Comparison of ENCODE assay signal across 28 cellular contexts in the genomic region with DNA sequence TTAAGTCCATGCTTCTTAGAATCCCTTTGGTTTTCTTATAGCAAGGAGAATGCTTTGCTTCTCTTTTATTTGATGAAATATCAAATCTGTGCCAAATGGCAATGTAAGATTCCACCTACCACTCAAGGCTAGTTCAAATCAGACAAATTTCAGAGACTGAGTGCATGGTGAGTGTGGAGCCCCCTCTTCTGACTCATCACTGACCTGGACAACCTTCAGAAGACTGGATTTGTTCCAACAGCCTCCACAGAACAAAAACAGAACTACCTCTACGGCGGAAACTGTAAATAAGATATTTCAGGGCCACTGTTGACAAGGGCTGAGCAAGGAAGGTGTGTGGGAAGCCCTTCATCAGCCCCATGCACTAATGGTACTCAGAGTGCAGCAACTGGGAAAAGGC. TPM values are rescaled to one million over a fixed set of nuclear protein-coding genes. Genes with fewer than 3 reads are reported as not detected.
DNase-seq lines count a peak whose midpoint lies in the region; ATAC-seq, FAIRE-seq and TF ChIP-seq lines count a peak whose summit lies in the region.
"Had no signal": no experiment of that assay in that cellular context is flagged by ENCODE, and none has a peak within 500 bp of the region (broad histone marks: within the 10 kb centered on the region; RNA-seq: fewer than 3 reads in every experiment).

No MANE protein-coding gene starts in this region.

- H3K9me1 ChIP-seq in endothelial cell of umbilical vein (replicated peaks; ENCODE audit: control insufficient read depth, extremely low read depth, insufficient read depth, low read length), result no peaks in the 10 kb centered on the region

- H3K27ac ChIP-seq in SJSA1 (peak overlapping the region; percentile 86), endothelial cell of umbilical vein (ENCODE audit: insufficient read depth, low read depth, low read length) (no peak overlapping the region)
- no peak overlapping the region for H3K27ac ChIP-seq in naive thymus-derived CD4-positive, alpha-beta T cell (ENCODE audit: low read depth, low read length)
- H3K27ac ChIP-seq: 22Rv1, gastrocnemius medialis, KMS-11, RWPE1, SK-N-MC, stomach, tibial nerve, WERI-Rb-1 had no signal

- no peaks in the 10 kb centered on the region for H4K20me1 ChIP-seq in endothelial cell of umbilical vein (replicated peaks; ENCODE audit: control insufficient read depth, extremely low read depth, insufficient read depth, low read length)

- H3K4me3 Mint-ChIP-seq in naive thymus-derived CD4-positive, alpha-beta T cell, result no peak overlapping the region
- H3K4me3 Mint-ChIP-seq: activated T-helper 1 cell treated with anti-CD3 and anti-CD28 coated beads, Interleukin-12 subunit alpha, Interleukin-12 subunit beta, Interleukin-2, Interleukin-4 antibody, amounts not matched to agents 30 ng/mL and 10 ng/mL and 1 ng/mL, durations not matched to agents 14 hours and 24 hours and 36 hours; CD4-positive, alpha-beta memory T cell had no signal

- H3K4me1 ChIP-seq in SJSA1 (replicated peaks), result peaks cover 59% of the 10 kb centered on the region
- peaks cover 9% of the 10 kb centered on the region for H3K4me1 ChIP-seq in endothelial cell of umbilical vein (ENCODE audit: control insufficient read depth, extremely low read depth, insufficient read depth, low read length)
- H3K4me1 ChIP-seq in skeletal muscle satellite cell (ENCODE audit: control insufficient read depth, insufficient read depth, low read length), result peaks cover 26% of the 10 kb centered on the region
- H3K4me1 ChIP-seq in naive thymus-derived CD4-positive, alpha-beta T cell (ENCODE audit: control insufficient read depth in 2 of 2, insufficient read depth in 2 of 2, low read length in 2 of 2), result no peaks in the 10 kb centered on the region
- H3K4me1 ChIP-seq: gastrocnemius medialis, stomach, tibial nerve had no signal

- POLR2A ChIA-PET in endothelial cell of umbilical vein (lab: Charles Lee), result no interaction called here
- POLR2A ChIA-PET in naive thymus-derived CD4-positive, alpha-beta T cell (lab: Charles Lee), result no interaction called here

- peaks cover 0 to 33% (median 22%) of the 10 kb centered on the region in 5 donors for H3K36me3 Mint-ChIP-seq in naive thymus-derived CD4-positive, alpha-beta T cell

- no peaks in the 10 kb centered on the region for H3K79me2 ChIP-seq in endothelial cell of umbilical vein (ENCODE audit: control insufficient read depth, insufficient read depth, low read length)

- H3K9me3 ChIP-seq in SJSA1 (replicated peaks) (no peaks in the 10 kb centered on the region), endothelial cell of umbilical vein (replicated peaks; ENCODE audit: control insufficient read depth, insufficient read depth, low read length) (no peaks in the 10 kb centered on the region), skeletal muscle satellite cell (replicated peaks; ENCODE audit: low read length) (no peaks in the 10 kb centered on the region)
- no peaks in the 10 kb centered on the region for H3K9me3 ChIP-seq in naive thymus-derived CD4-positive, alpha-beta T cell (ENCODE audit: control insufficient read depth in 2 of 3, low read length in 3 of 3)
- H3K9me3 ChIP-seq: gastrocnemius medialis, stomach, tibial nerve had no signal

- no peaks in the 10 kb centered on the region for H3K27me3 Mint-ChIP-seq in naive thymus-derived CD4-positive, alpha-beta T cell
- H3K27me3 Mint-ChIP-seq: CD4-positive, alpha-beta memory T cell had no signal

- H3K36me3 ChIP-seq in SJSA1 (peaks cover 82% of the 10 kb centered on the region), endothelial cell of umbilical vein (ENCODE audit: control insufficient read depth in 2 of 2, extremely low read depth in 1 of 2, insufficient read depth in 2 of 2, low read length in 2 of 2) (peaks cover 0 to 32% of the 10 kb centered on the region in 2 experiments), skeletal muscle satellite cell (ENCODE audit: insufficient read depth, low read length) (peaks cover 34% of the 10 kb centered on the region)
- H3K36me3 ChIP-seq in naive thymus-derived CD4-positive, alpha-beta T cell (ENCODE audit: control insufficient read depth in 2 of 3, insufficient read depth in 3 of 3, low read length in 3 of 3), result no peaks in the 10 kb centered on the region

- no peaks in the 10 kb centered on the region for H3K9me3 Mint-ChIP-seq in naive thymus-derived CD4-positive, alpha-beta T cell
- H3K9me3 Mint-ChIP-seq: activated naive CD4-positive, alpha-beta T cell treated with anti-CD3 and anti-CD28 coated beads, Interleukin-2, amount 50 U/mL, for 72 hours; activated T-helper 1 cell treated with anti-CD3 and anti-CD28 coated beads, Interleukin-12 subunit alpha, Interleukin-12 subunit beta, Interleukin-2, Interleukin-4 antibody, amounts not matched to agents 30 ng/mL and 10 ng/mL and 1 ng/mL, durations not matched to agents 14 hours and 24 hours and 36 hours; CD4-positive, alpha-beta memory T cell had no signal

- CTCF ChIA-PET in endothelial cell of umbilical vein (lab: Charles Lee), result interaction anchor here (1.5 kb wide), 1 partner anchor 13 kb away, joined by 4 read pairs; no protein-coding TSS in a partner anchor
- CTCF ChIA-PET in naive thymus-derived CD4-positive, alpha-beta T cell (lab: Charles Lee), result no interaction called here

- ATAC-seq in naive thymus-derived CD4-positive, alpha-beta T cell, result no peak
- ATAC-seq: activated naive CD4-positive, alpha-beta T cell treated with anti-CD3 and anti-CD28 coated beads, Interleukin-2, amount 50 U/mL, for 72 hours; gastrocnemius medialis; HCT116; right cardiac atrium had no signal

- DNase-seq in NCI-H1092 treated with DMSO at 0.1 percent for 48 hours (lab: John Stamatoyannopoulos, UW), result peak; percentile 10
- no peak for DNase-seq in NCI-H1092 (lab: John Stamatoyannopoulos, UW)
- DNase-seq in SJSA1 (ENCODE audit: low read depth in 1 of 2, low spot score in 2 of 2), result peak in 1 of 2 experiments; percentile 60
- DNase-seq in endothelial cell of umbilical vein (ENCODE audit: low read depth, low spot score), result peak; percentile 36
- no peak for DNase-seq in effector CD4-positive, alpha-beta T cell
- DNase-seq in effector CD8-positive, alpha-beta T cell (lab: John Stamatoyannopoulos, UW), result no peak
- DNase-seq in naive thymus-derived CD4-positive, alpha-beta T cell, result no peak
- DNase-seq: activated CD4-positive, alpha-beta T cell treated with anti-CD3 and anti-CD28 coated beads, Interleukin-2, amount 50 U/mL, for 4 hours; CD4-positive, alpha-beta memory T cell; cerebellar nuclear complex; gastrocnemius medialis; NCI-H1694; NCI-H2171 treated with DMSO at 0.1 percent for 48 hours; NCI-H526; right cardiac atrium; stomach; T-helper 2 cell; WERI-Rb-1 had no signal

- no peak for TF ChIP-seq POLR2A in endothelial cell of umbilical vein (IDR thresholded peaks at IDR 0.05; ENCODE audit: low read depth, low read length)

- dilution Hi-C loops in endothelial cell of umbilical vein (cut with MboI; ENCODE audit: extremely low pct_ligation_motif_present, low sequenced_read_pairs), result no loop called here

- TF ChIP-seq CTCF in endothelial cell of umbilical vein (IDR thresholded peaks at IDR 0.05; ENCODE audit: extremely low read depth in 1 of 2, insufficient read depth in 1 of 2, low read depth in 1 of 2, low read length in 2 of 2), result no peak

- H3K9ac ChIP-seq in endothelial cell of umbilical vein (replicated peaks; ENCODE audit: extremely low read depth, insufficient read depth, low read length) (no peak overlapping the region), skeletal muscle satellite cell (ENCODE audit: low read depth, low read length) (peak overlapping the region; percentile 6)
- H3K9ac ChIP-seq: KMS-11 had no signal

- H3K27ac Mint-ChIP-seq in naive thymus-derived CD4-positive, alpha-beta T cell, result no peak overlapping the region
- H3K27ac Mint-ChIP-seq: activated naive CD4-positive, alpha-beta T cell treated with anti-CD3 and anti-CD28 coated beads, Interleukin-2, amount 50 U/mL, for 72 hours; activated T-helper 1 cell treated with anti-CD3 and anti-CD28 coated beads, Interleukin-12 subunit alpha, Interleukin-12 subunit beta, Interleukin-2, Interleukin-4 antibody, amounts not matched to agents 30 ng/mL and 10 ng/mL and 1 ng/mL, durations not matched to agents 14 hours and 24 hours and 36 hours had no signal

- BruUV-seq in endothelial cell of umbilical vein (replicated peaks; lab: Mats Ljungman, UMichigan), result no TSS peak

- no peaks in the 10 kb centered on the region for H3K27me3 ChIP-seq in SJSA1 (replicated peaks)
- no peaks in the 10 kb centered on the region for H3K27me3 ChIP-seq in endothelial cell of umbilical vein (ENCODE audit: control insufficient read depth in 2 of 2, insufficient read depth in 2 of 2, low read length in 2 of 2)
- no peaks in the 10 kb centered on the region for H3K27me3 ChIP-seq in skeletal muscle satellite cell (ENCODE audit: control insufficient read depth, insufficient read depth, low read length)
- H3K27me3 ChIP-seq in naive thymus-derived CD4-positive, alpha-beta T cell (ENCODE audit: control insufficient read depth in 2 of 2, insufficient read depth in 2 of 2, low read length in 2 of 2), result no peaks in the 10 kb centered on the region
- H3K27me3 ChIP-seq: gastrocnemius medialis, stomach, tibial nerve had no signal

- H3K4me3 ChIP-seq in SJSA1 (no peak overlapping the region), endothelial cell of umbilical vein (replicated peaks in 1 of 3; ENCODE audit: insufficient read depth in 1 of 3, low read depth in 1 of 3, low read length in 3 of 3) (no peak overlapping the region), skeletal muscle satellite cell (ENCODE audit: low read length) (no peak overlapping the region)
- H3K4me3 ChIP-seq in naive thymus-derived CD4-positive, alpha-beta T cell (ENCODE audit: low read length), result no peak overlapping the region
- H3K4me3 ChIP-seq: gastrocnemius medialis, SK-N-MC, stomach, tibial nerve had no signal

- no peak for FAIRE-seq in endothelial cell of umbilical vein (lab: Jason Lieb, UNC)
- FAIRE-seq: islet of Langerhans had no signal

- H2AFZ ChIP-seq in endothelial cell of umbilical vein (ENCODE audit: low read depth, low read length), result no peak overlapping the region

- intact Hi-C loops in endothelial cell of umbilical vein (cut with micrococcal nuclease), result no loop called here
- intact Hi-C loops in naive thymus-derived CD4-positive, alpha-beta T cell (cut with micrococcal nuclease), result no loop called here

- no peak overlapping the region for H3K4me2 ChIP-seq in endothelial cell of umbilical vein (ENCODE audit: insufficient read depth, low read length)
- peak overlapping the region; percentile 36 for H3K4me2 ChIP-seq in skeletal muscle satellite cell (ENCODE audit: low read length)
- H3K4me2 ChIP-seq: KMS-11 had no signal

- H3K4me1 Mint-ChIP-seq in naive thymus-derived CD4-positive, alpha-beta T cell, result peaks cover 0 to 12% (median 4%) of the 10 kb centered on the region in 7 donors

RNA-seq across cellular contexts. Expression of gene NCAPG2, which starts 21.1 kb away (rescaled TPM):
- 54.5 and 61.4 TPM in 2 replicates for total RNA-seq in SJSA1 (2014; rRNA removed; shearing (Covaris generic))
- 62.3 and 66.9 TPM in 2 replicates for total RNA-seq in endothelial cell of umbilical vein
- polyA plus RNA-seq in endothelial cell of umbilical vein, result 15.5 and 19.2 TPM in 2 replicates
- polyA plus RNA-seq in endothelial cell of umbilical vein (2011; cell fraction: cytosol; rRNA removed), result 27.6 and 28.3 TPM in 2 replicates
- polyA plus RNA-seq in endothelial cell of umbilical vein (2011; cell fraction: nucleus; rRNA removed), result 46.2 and 61.6 TPM in 2 replicates
- 19.8 and 34.6 TPM in 2 replicates for polyA plus RNA-seq in endothelial cell of umbilical vein (2012)
- 64.7 and 83.6 TPM in 2 replicates for polyA minus RNA-seq in endothelial cell of umbilical vein
- polyA minus RNA-seq in endothelial cell of umbilical vein (2011; cell fraction: cytosol; rRNA and poly(A)+ RNA removed), result 44.4 TPM
- polyA minus RNA-seq in endothelial cell of umbilical vein (2011; cell fraction: nucleus; rRNA and poly(A)+ RNA removed), result 44.0 and 61.6 TPM in 2 replicates
- 16.7 and 20.1 TPM in 2 replicates for total RNA-seq in skeletal muscle satellite cell (2012; rRNA removed)
- total RNA-seq in naive thymus-derived CD4-positive, alpha-beta T cell, result 10 to 100 TPM in 1 of 5 experiments, 1 to 10 TPM in 4; 6.0 to 88.7 (median 8.8) TPM
- polyA plus RNA-seq in naive thymus-derived CD4-positive, alpha-beta T cell, result 1 to 10 TPM; 1.3 to 2.4 TPM

Comparison
In these comparisons a context has a peak if more than half of its experiments do, and no peak if none do; other contexts are left out.
1. DNase-seq: peak in NCI-H1092 treated with DMSO at 0.1 percent for 48 hours (single experiment) and endothelial cell of umbilical vein (single experiment); none in NCI-H1092 (single experiment), effector CD4-positive, alpha-beta T cell (single experiment), effector CD8-positive, alpha-beta T cell (single experiment) and naive thymus-derived CD4-positive, alpha-beta T cell (0 of 9).